In genomic region chr11:75325713-75326438, GRCh38 we compare ENCODE assay signal across 7 cellular contexts. TPM values are rescaled to one million over a fixed set of nuclear protein-coding genes. Genes with fewer than 3 reads are reported as not detected.
A peak's percentile ranks its signal among the peaks of the same experiment; 100 is the strongest.
DNase-seq lines count a peak whose midpoint lies in the region; ATAC-seq and TF ChIP-seq lines count a peak whose summit lies in the region.

No MANE protein-coding gene starts in this region.

- H3F3A ChIP-seq in MM.1S (ENCODE audit: insufficient read depth, low read length): no peaks in the 10 kb centered on the region

- H3K27ac ChIP-seq in skin epidermis: peak overlapping the region in 17 of 21 experiments; percentile 6 to 72 (median 52)
- H3K27ac ChIP-seq in MM.1S (ENCODE audit: low read length): no peak overlapping the region

- H3K9me2 ChIP-seq in MM.1S (replicated peaks; ENCODE audit: insufficient read depth, low read length): no peaks in the 10 kb centered on the region

- peak; percentile 84 for DNase-seq in HT1080 (ENCODE audit: low read depth)
- peak; percentile 57 for DNase-seq in activated T-cell treated with anti-CD3 and anti-CD28 coated beads for 48 hours (ENCODE audit: low read depth)
- peak; percentile 86 to 92 for DNase-seq in foreskin fibroblast
- DNase-seq in MM.1S: no peak

- no peaks in the 10 kb centered on the region for H3K79me2 ChIP-seq in MM.1S (ENCODE audit: low read length)

- TF ChIP-seq CTCF in foreskin fibroblast (IDR thresholded peaks at IDR 0.05; ENCODE audit: low read depth, low read length) (no peak), MM.1S (IDR thresholded peaks at IDR 0.05; ENCODE audit: low read length) (no peak)

- no peaks in the 10 kb centered on the region for H3K27me3 ChIP-seq in MM.1S (replicated peaks; ENCODE audit: insufficient read depth, low read length)

- H3K9ac ChIP-seq in MM.1S (ENCODE audit: low read length): no peak overlapping the region

- H3K4me2 ChIP-seq in MM.1S (ENCODE audit: low read depth, low read length): no peak overlapping the region

- no peaks in the 10 kb centered on the region for H3K9me3 ChIP-seq in MM.1S (replicated peaks; ENCODE audit: insufficient read depth, low read length)

- H2AFZ ChIP-seq in MM.1S (ENCODE audit: low read length): no peak overlapping the region

- no peak for ATAC-seq in HG03571 (IDR thresholded peaks at IDR 0.05; ENCODE audit: unreplicated experiment)
- ATAC-seq in GM19452 (IDR thresholded peaks at IDR 0.05; ENCODE audit: unreplicated experiment): no peak

- H4K20me1 ChIP-seq in MM.1S (ENCODE audit: insufficient read depth, low read length): no peaks in the 10 kb centered on the region

- no peaks in the 10 kb centered on the region for H3K4me1 ChIP-seq in MM.1S (ENCODE audit: low read length)

- H3K4me3 ChIP-seq in foreskin fibroblast (ENCODE audit: low read depth in 1 of 2, low read length in 2 of 2) (no peak overlapping the region), skin epidermis (no peak overlapping the region), MM.1S (ENCODE audit: low read length) (no peak overlapping the region)

- no peaks in the 10 kb centered on the region for H3K36me3 ChIP-seq in MM.1S (replicated peaks; ENCODE audit: insufficient read depth, low read length)

RNA-seq across cellular contexts. Expression of gene ARRB1, which starts 25.6 kb away (rescaled TPM):
- 7.3 and 10.6 TPM in 2 replicates for total RNA-seq in HT1080 (2014; rRNA removed; shearing (Covaris generic))
- 5.2 and 5.5 TPM in 2 replicates for polyA plus RNA-seq in HT1080 (2015; cell fraction: cytosol; rRNA removed)
- polyA plus RNA-seq in HT1080 (2015; cell fraction: nucleus; rRNA removed): 4.0 and 4.8 TPM in 2 replicates
